In genomic region chr18:37524546-37525301, GRCh38 we compare ENCODE assay signal across 19 cellular contexts. TPM values are rescaled to one million over a fixed set of nuclear protein-coding genes. Genes with fewer than 3 reads are reported as not detected.
DNase-seq lines count a peak whose midpoint lies in the region; ATAC-seq and TF ChIP-seq lines count a peak whose summit lies in the region.
"Had no signal": no experiment of that assay in that cellular context is flagged by ENCODE, and none has a peak within 500 bp of the region (broad histone marks: within the 10 kb centered on the region; RNA-seq: fewer than 3 reads in every experiment).

No MANE protein-coding gene starts in this region.

- H3K27me3 ChIP-seq in cardiac muscle cell, result peaks cover 40% of the 10 kb centered on the region
- H3K27me3 ChIP-seq in dorsolateral prefrontal cortex, result peaks cover 0 to 19% (median 0%) of the 10 kb centered on the region in 45 donors
- H3K27me3 ChIP-seq in WERI-Rb-1 (ENCODE audit: insufficient read depth, low read depth, severe bottlenecking), result no peaks in the 10 kb centered on the region
- H3K27me3 ChIP-seq: SJSA1, vagina had no signal

- H3K36me3 ChIP-seq in cardiac muscle cell (no peaks in the 10 kb centered on the region), WERI-Rb-1 (no peaks in the 10 kb centered on the region)
- H3K36me3 ChIP-seq: SJSA1, vagina had no signal

- H3K4me3 ChIP-seq in cardiac muscle cell (peak overlapping the region; percentile 15), dorsolateral prefrontal cortex (peak overlapping the region in 52 of 59 donors; percentile 10 to 59 (median 38)), WERI-Rb-1 (ENCODE audit: low read depth, low read length) (no peak overlapping the region)
- H3K4me3 ChIP-seq: SJSA1, skin epidermis, vagina had no signal

- H3K9me3 Mint-ChIP-seq in type B pancreatic cell, result no peaks in the 10 kb centered on the region
- H3K9me3 Mint-ChIP-seq: activated CD4-positive, alpha-beta T cell treated with anti-CD3 and anti-CD28 coated beads, Interleukin-2, amount 10 ng/mL, durations not matched to agents 24 days and 14 days; activated naive CD4-positive, alpha-beta T cell treated with anti-CD3 and anti-CD28 coated beads, Interleukin-2, amount 50 U/mL, for 72 hours; effector memory CD8-positive, alpha-beta T cell; HFFc6; memory B cell had no signal

- H3K9me3 ChIP-seq in cardiac muscle cell (ENCODE audit: low read depth) (no peaks in the 10 kb centered on the region), WERI-Rb-1 (ENCODE audit: severe bottlenecking) (no peaks in the 10 kb centered on the region)
- H3K9me3 ChIP-seq: SJSA1, vagina had no signal

- DNase-seq in cardiac muscle cell (ENCODE audit: low read depth in 1 of 2, low spot score in 1 of 2) (peak in 1 of 2 donors; percentile 45), cardiac septum (ENCODE audit: low spot score) (no peak), dorsolateral prefrontal cortex (no peak), iPS-NIHi7 (ENCODE audit: extremely low spot score) (peak; percentile 74), type B pancreatic cell (ENCODE audit: extremely low spot score, unreplicated experiment) (no peak), WERI-Rb-1 (no peak)
- no peak for DNase-seq in activated naive CD4-positive, alpha-beta T cell treated with anti-CD3 and anti-CD28 coated beads, Interleukin-2, amount 50 U/mL, for 16 hours
- DNase-seq: activated CD4-positive, alpha-beta T cell treated with anti-CD3 and anti-CD28 coated beads, Interleukin-2, amount 10 ng/mL, durations not matched to agents 24 days and 14 days; effector memory CD8-positive, alpha-beta T cell; HFFc6; NCI-H1105 treated with DMSO at 0.1 percent for 48 hours; NCI-H446 treated with DMSO at 0.1 percent for 48 hours; stimulated activated naive CD4-positive, alpha-beta T cell had no signal

- intact Hi-C loops in cardiac septum (cut with DNase I), result no loop called here
- intact Hi-C loops in dorsolateral prefrontal cortex (cut with DNase I), result no loop called here

- peak overlapping the region; percentile 42 for H3K27ac Mint-ChIP-seq in type B pancreatic cell
- H3K27ac Mint-ChIP-seq: activated CD4-positive, alpha-beta T cell treated with anti-CD3 and anti-CD28 coated beads, Interleukin-2, amount 10 ng/mL, durations not matched to agents 24 days and 14 days; activated naive CD4-positive, alpha-beta T cell treated with anti-CD3 and anti-CD28 coated beads, Interleukin-2, amount 50 U/mL, for 72 hours; effector memory CD8-positive, alpha-beta T cell; HFFc6; memory B cell had no signal

- H3K4me1 Mint-ChIP-seq in type B pancreatic cell (ENCODE audit: unreplicated experiment), result peaks cover 53% of the 10 kb centered on the region
- H3K4me1 Mint-ChIP-seq: activated CD4-positive, alpha-beta T cell treated with anti-CD3 and anti-CD28 coated beads, Interleukin-2, amount 10 ng/mL, durations not matched to agents 24 days and 14 days had no signal

- peaks cover 63% of the 10 kb centered on the region for H3K27me3 Mint-ChIP-seq in type B pancreatic cell

- TF ChIP-seq CTCF in cardiac muscle cell (IDR thresholded peaks at IDR 0.05; ENCODE audit: low read depth, low read length) (no peak), dorsolateral prefrontal cortex (IDR thresholded peaks at IDR 0.05 in 54 of 56, conservative IDR thresholded peaks at IDR 0.05 in 2 of 56; ENCODE audit: low read depth in 1 of 56, partially characterized antibody in 56 of 56) (peak in 1 of 56 donors; percentile 7), type B pancreatic cell (conservative IDR thresholded peaks at IDR 0.05) (peak; percentile 23), WERI-Rb-1 (IDR thresholded peaks at IDR 0.05; ENCODE audit: low read depth, low read length) (no peak)

- peak overlapping the region; percentile 81 for H3K4me3 Mint-ChIP-seq in type B pancreatic cell
- H3K4me3 Mint-ChIP-seq: activated CD4-positive, alpha-beta T cell treated with anti-CD3 and anti-CD28 coated beads, Interleukin-2, amount 10 ng/mL, durations not matched to agents 24 days and 14 days; effector memory CD8-positive, alpha-beta T cell; HFFc6; memory B cell had no signal

- no peak overlapping the region for H3K27ac ChIP-seq in cardiac muscle cell
- H3K27ac ChIP-seq in dorsolateral prefrontal cortex, result peak overlapping the region in 3 of 59 donors; percentile 9 to 35 (median 19)
- no peak overlapping the region for H3K27ac ChIP-seq in WERI-Rb-1
- H3K27ac ChIP-seq: SJSA1, skin epidermis, vagina had no signal

- H3K36me3 Mint-ChIP-seq in type B pancreatic cell, result no peaks in the 10 kb centered on the region

- no peaks in the 10 kb centered on the region for H3K4me1 ChIP-seq in cardiac muscle cell (ENCODE audit: low read depth)
- H3K4me1 ChIP-seq: SJSA1, vagina had no signal

- ATAC-seq in HG03175 (IDR thresholded peaks at IDR 0.05; ENCODE audit: unreplicated experiment), result no peak
- ATAC-seq: activated naive CD4-positive, alpha-beta T cell treated with anti-CD3 and anti-CD28 coated beads, Interleukin-2, amount 50 U/mL, for 72 hours; effector memory CD8-positive, alpha-beta T cell had no signal

RNA-seq across cellular contexts. Expression of gene CELF4, which starts 40.9 kb away (rescaled TPM):
- total RNA-seq in cardiac muscle cell (0.35 and 1.6 TPM in 2 replicates), cardiac septum (0.24 TPM), dorsolateral prefrontal cortex (100 to 1,000 TPM in 119 of 120 experiments, 10 to 100 TPM in 1; 83.2 to 343 (median 230) TPM), type B pancreatic cell (ENCODE audit: low replicate concordance) (8.4 and 9.2 TPM in 2 replicates)
- 2.1 and 4.3 TPM in 2 replicates for polyA plus RNA-seq in cardiac muscle cell
- total RNA-seq: activated CD4-positive, alpha-beta T cell treated with anti-CD3 and anti-CD28 coated beads, Interleukin-2, amount 10 ng/mL, durations not matched to agents 24 days and 14 days; activated naive CD4-positive, alpha-beta T cell treated with anti-CD3 and anti-CD28 coated beads, Interleukin-2, amount 50 U/mL, for 72 hours; HFFc6; SJSA1 had no signal
